8 cellular contexts compared by ENCODE assay signal in the genomic region with DNA sequence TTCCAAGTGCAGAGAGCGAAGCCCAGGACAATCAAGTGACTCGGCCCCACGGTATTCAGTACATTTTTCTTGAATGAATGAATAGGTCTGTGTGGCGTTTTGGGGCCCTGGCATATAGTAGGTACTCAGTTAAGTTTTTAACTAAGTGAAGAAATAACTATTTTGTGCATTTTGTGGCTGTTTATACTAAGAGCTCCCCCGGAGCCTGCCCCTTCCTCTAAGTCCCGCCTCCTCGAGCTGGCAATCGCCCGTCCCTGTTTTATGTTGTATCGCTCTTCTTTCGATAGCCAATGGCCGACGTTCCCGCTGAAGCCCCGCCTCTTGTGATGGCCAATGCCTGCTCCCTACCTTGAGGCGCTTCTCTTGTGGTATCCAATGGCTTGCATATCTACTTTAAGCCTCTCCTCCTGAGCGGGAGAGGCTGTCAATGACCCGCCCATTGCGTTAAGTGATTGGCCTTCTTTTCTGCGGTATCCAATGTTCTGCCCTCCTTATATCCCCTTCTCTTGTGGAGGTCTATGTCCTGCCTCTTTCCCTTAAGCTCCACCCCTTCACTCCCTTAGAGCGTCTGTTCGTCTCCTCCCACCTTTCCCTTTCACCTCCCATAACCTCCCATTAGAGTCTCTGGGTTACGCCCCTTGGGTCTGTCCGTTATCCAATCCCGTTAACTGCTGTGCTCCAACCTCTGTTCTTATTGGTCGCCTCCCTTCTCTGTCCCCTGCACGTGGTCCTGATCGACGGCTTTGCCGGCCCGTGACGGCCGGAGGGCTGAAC. TPM values are rescaled to one million over a fixed set of nuclear protein-coding genes. Genes with fewer than 3 reads are reported as not detected.
DNase-seq lines count a peak whose midpoint lies in the region; ATAC-seq and TF ChIP-seq lines count a peak whose summit lies in the region.

No MANE protein-coding gene starts in this region.

- POLR2A ChIA-PET in AG04449 (lab: Yijun Ruan, JAX) = interaction anchor here (0.7 to 1.1 kb wide), 4 partner anchors 8 to 17 kb away, joined by 3 to 9 read pairs (median 4); a partner anchor contains a TSS

- peaks cover 4% of the 10 kb centered on the region for H3F3A ChIP-seq in smooth muscle cell (ENCODE audit: low read depth)

- ATAC-seq in GM18907 (IDR thresholded peaks at IDR 0.05; ENCODE audit: unreplicated experiment) (peak; percentile 88), HG03139 (IDR thresholded peaks at IDR 0.05; ENCODE audit: unreplicated experiment) (peak; percentile 79)

- TF ChIP-seq CTCF in AG04449 (IDR thresholded peaks at IDR 0.05; ENCODE audit: insufficient read depth, low read length, missing control alignments) = no peak
- no peak for TF ChIP-seq CTCF in WERI-Rb-1 (IDR thresholded peaks at IDR 0.05; ENCODE audit: low read depth, low read length)
- TF ChIP-seq CTCF in cardiac fibroblast (IDR thresholded peaks at IDR 0.05; ENCODE audit: low read depth, low read length) = no peak
- no peak for TF ChIP-seq CTCF in smooth muscle cell (IDR thresholded peaks at IDR 0.05; ENCODE audit: borderline replicate concordance, insufficient read depth, poor library complexity, severe bottlenecking)

- CTCF ChIA-PET in AG04449 (lab: Yijun Ruan, JAX) = interaction anchor here (1.1 to 1.3 kb wide), 6 partner anchors 10 to 204 kb away, joined by 3 to 4 read pairs (median 4); a partner anchor contains a TSS

- H3K27me3 Mint-ChIP-seq in immature natural killer cell (ENCODE audit: low read depth in 3 of 3) = peaks cover 0 to 4% (median 2%) of the 10 kb centered on the region in 3 donors

- H3K27ac ChIP-seq in WERI-Rb-1 = peak overlapping the region; percentile 87
- H3K27ac ChIP-seq in smooth muscle cell (ENCODE audit: low read depth) = peak overlapping the region; percentile 77

- no peak overlapping the region for H3K27ac Mint-ChIP-seq in immature natural killer cell

- H3K36me3 Mint-ChIP-seq in immature natural killer cell = peaks cover 0 to 3% (median 3%) of the 10 kb centered on the region in 3 donors

- DNase-seq in AG04449 (ENCODE audit: low read depth, low spot score) (peak; percentile 100), NCI-H2196 treated with DMSO at 0.1 percent for 48 hours (lab: John Stamatoyannopoulos, UW; ENCODE audit: unreplicated experiment) (peak; percentile 100), WERI-Rb-1 (peak; percentile 99), cardiac fibroblast (ENCODE audit: low read depth in 2 of 2) (peak; percentile 100), immature natural killer cell (peak; percentile 98 to 99 (median 99)), smooth muscle cell (lab: John Stamatoyannopoulos, UW; ENCODE audit: unreplicated experiment) (peak; percentile 87)

- peaks cover 20 to 23% of the 10 kb centered on the region in 2 donors for H3K4me1 Mint-ChIP-seq in immature natural killer cell

- no peak overlapping the region for H3K4me3 Mint-ChIP-seq in immature natural killer cell

- peaks cover 41% of the 10 kb centered on the region for H3K79me2 ChIP-seq in smooth muscle cell (ENCODE audit: low read depth)

- peak overlapping the region; percentile 95 for H2AFZ ChIP-seq in smooth muscle cell (ENCODE audit: low read depth)

- H3K36me3 ChIP-seq in WERI-Rb-1 (peaks cover 11% of the 10 kb centered on the region), smooth muscle cell (ENCODE audit: low read depth) (no peaks in the 10 kb centered on the region)

- H3K4me1 ChIP-seq in smooth muscle cell (ENCODE audit: low read depth) = peaks cover 19% of the 10 kb centered on the region

- H3K4me3 ChIP-seq in AG04449 (ENCODE audit: low read depth, low read length) = peak overlapping the region; percentile 62
- peak overlapping the region; percentile 61 for H3K4me3 ChIP-seq in WERI-Rb-1 (ENCODE audit: low read depth, low read length)
- peak overlapping the region; percentile 52 to 62 for H3K4me3 ChIP-seq in cardiac fibroblast (replicated peaks in 1 of 2; ENCODE audit: low read depth in 2 of 2, low read length in 2 of 2)
- H3K4me3 ChIP-seq in smooth muscle cell = peak overlapping the region; percentile 87

- 4% methylated on average over 33 of the region's 33 CpGs for WGBS in smooth muscle cell (ENCODE audit: low lambda C conversion rate)

- H3K4me2 ChIP-seq in smooth muscle cell = peak overlapping the region; percentile 89

- no peaks in the 10 kb centered on the region for H3K27me3 ChIP-seq in WERI-Rb-1 (ENCODE audit: insufficient read depth, low read depth, severe bottlenecking)
- no peaks in the 10 kb centered on the region for H3K27me3 ChIP-seq in smooth muscle cell (ENCODE audit: low read depth)

- peaks cover 16% of the 10 kb centered on the region for H4K20me1 ChIP-seq in smooth muscle cell (ENCODE audit: low read depth)

- no peaks in the 10 kb centered on the region for H3K9me3 Mint-ChIP-seq in immature natural killer cell

- H3K9me3 ChIP-seq in WERI-Rb-1 (ENCODE audit: severe bottlenecking) (no peaks in the 10 kb centered on the region), smooth muscle cell (replicated peaks; ENCODE audit: low read depth) (no peaks in the 10 kb centered on the region)

- peak overlapping the region; percentile 68 for H3K9ac ChIP-seq in smooth muscle cell (ENCODE audit: low read depth)

RNA-seq across cellular contexts. Expression of a gene that starts 0.5 kb away (rescaled TPM):
- polyA plus RNA-seq in immature natural killer cell = 10 to 100 TPM in 2 of 3 donors, 1 to 10 TPM in 1; 7.3 to 32.5 (median 16.1) TPM
- 27.9 and 37.0 TPM in 2 replicates for total RNA-seq in smooth muscle cell
- 89.1 and 94.1 TPM in 2 replicates for polyA plus RNA-seq in smooth muscle cell

RNA-seq across cellular contexts. Expression of a gene that starts 14.0 kb away (rescaled TPM):
- 1 to 10 TPM; 4.7 to 8.3 (median 6.3) TPM for polyA plus RNA-seq in immature natural killer cell
- total RNA-seq in smooth muscle cell = 49.4 and 50.7 TPM in 2 replicates
- polyA plus RNA-seq in smooth muscle cell = 44.8 and 51.3 TPM in 2 replicates

RNA-seq across cellular contexts. Expression of a gene that starts 46.7 kb away (rescaled TPM):
- polyA plus RNA-seq in immature natural killer cell = under 1 TPM in 2 of 3 donors, not detected in 1; 0.03 to 0.20 TPM
- total RNA-seq in smooth muscle cell = 0.09 TPM in 1 of 2 replicates, not detected in the other
- polyA plus RNA-seq in smooth muscle cell = 0.23 and 0.93 TPM in 2 replicates

Comparison
In these comparisons a context has a peak if more than half of its experiments do, and no peak if none do; other contexts are left out.
1. Peak in every context shown above with its lines: DNase-seq, ATAC-seq, H3K4me3 ChIP-seq and H3K27ac ChIP-seq.